ENCODE assay signal across 8 cellular contexts in the genomic region with DNA sequence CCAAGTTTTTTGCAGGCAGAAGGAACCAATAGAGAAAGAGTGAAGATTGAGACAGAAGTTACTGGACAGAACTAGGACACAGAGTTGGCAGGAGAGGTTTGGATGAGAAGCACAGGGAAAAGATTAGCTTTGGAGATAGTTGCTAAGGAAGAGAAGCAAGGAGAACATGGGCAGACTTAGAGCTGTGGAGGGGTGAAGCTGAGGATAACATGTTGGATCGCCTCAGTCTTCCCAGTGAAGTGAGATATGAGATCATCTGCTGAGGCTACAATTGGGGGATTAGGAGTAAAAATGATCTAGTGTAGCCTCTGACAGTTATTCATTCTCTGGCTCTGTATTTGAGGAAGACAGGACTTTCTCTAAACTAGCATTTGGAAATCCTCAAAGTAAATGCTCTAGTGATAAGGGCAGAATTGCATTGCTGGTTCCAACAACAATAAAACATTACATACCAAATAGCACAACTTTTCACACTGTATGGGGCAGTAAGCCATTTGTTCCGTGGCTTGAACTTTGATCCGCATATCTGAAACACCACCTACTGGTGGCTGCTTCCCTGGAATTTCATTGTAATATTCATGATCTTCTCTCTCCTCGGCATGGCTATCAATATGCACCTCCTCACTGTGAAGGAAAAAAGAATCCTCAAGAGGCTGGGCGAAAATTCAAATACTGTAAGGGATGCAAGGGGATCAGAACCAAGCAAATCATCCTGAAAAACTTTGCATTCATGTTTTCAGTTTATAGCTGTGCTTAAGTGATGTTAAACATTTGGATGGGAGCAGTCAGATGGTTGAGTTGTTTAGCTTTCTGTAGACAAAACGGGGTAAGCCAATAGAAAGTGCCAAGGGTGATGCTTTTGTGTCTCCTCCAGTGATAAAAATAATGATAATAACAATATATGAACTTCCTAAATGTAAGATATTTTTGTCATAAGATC. TPM values are rescaled to one million over a fixed set of nuclear protein-coding genes. Genes with fewer than 3 reads are reported as not detected.
DNase-seq lines count a peak whose midpoint lies in the region; TF ChIP-seq lines count a peak whose summit lies in the region.

No MANE protein-coding gene starts in this region.

- no peak for DNase-seq in OCI-LY7 (ENCODE audit: low spot score)
- peak; percentile 64 to 82 for DNase-seq in fibroblast of lung (ENCODE audit: low read depth in 2 of 2)
- no peak for DNase-seq in germinal center (ENCODE audit: low spot score)
- no peak for DNase-seq in stimulated activated CD4-positive, alpha-beta T cell treated with anti-CD3 and anti-CD28 coated beads, Interleukin-4, amount 100 ng/mL, for 24 hours
- DNase-seq in ecto neural progenitor cell (ENCODE audit: low spot score): no peak
- DNase-seq in stimulated activated CD4-positive, alpha-beta T cell treated with anti-CD3 and anti-CD28 coated beads, Interleukin-1b, Interleukin-23, amount 100 ng/mL, for 48 hours: no peak

- TF ChIP-seq CTCF in GM12872 (IDR thresholded peaks at IDR 0.05; ENCODE audit: insufficient read depth, low read depth, low read length) (peak; percentile 15; the same call in 1 of the 3 replicates), OCI-LY7 (conservative IDR thresholded peaks at IDR 0.05; ENCODE audit: low read length) (peak; percentile 32; the same call in 1 of the 2 replicates), fibroblast of lung (conservative IDR thresholded peaks at IDR 0.05 in 1 of 2, IDR thresholded peaks at IDR 0.05 in 1 of 2; ENCODE audit: low read depth in 1 of 2, low read length in 2 of 2) (peak; percentile 47 to 55)

- BruUV-seq in OCI-LY7 (replicated peaks; lab: Mats Ljungman, UMichigan): no TSS peak

- intact Hi-C loops in OCI-LY7 (cut with micrococcal nuclease; ENCODE audit: unreplicated experiment): no loop called here

- H3K27me3 ChIP-seq in fibroblast of lung (ENCODE audit: control insufficient read depth, insufficient read depth, low read length): no peaks in the 10 kb centered on the region
- no peaks in the 10 kb centered on the region for H3K27me3 ChIP-seq in rectal smooth muscle tissue (ENCODE audit: control insufficient read depth, insufficient read depth, low read length)

- no peaks in the 10 kb centered on the region for H3K9me3 ChIP-seq in OCI-LY7 (ENCODE audit: low read length)
- no peaks in the 10 kb centered on the region for H3K9me3 ChIP-seq in fibroblast of lung (ENCODE audit: control insufficient read depth, insufficient read depth, low read depth, low read length)

- H3K9ac ChIP-seq in fibroblast of lung (ENCODE audit: insufficient read depth, low read length): no peak overlapping the region
- H3K9ac ChIP-seq in rectal smooth muscle tissue (ENCODE audit: low read length): no peak overlapping the region

- CTCF ChIA-PET in OCI-LY7 (lab: Charles Lee; ENCODE audit: unreplicated experiment): no interaction called here

- H3K4me2 ChIP-seq in OCI-LY7 (ENCODE audit: low read length) (no peak overlapping the region), fibroblast of lung (ENCODE audit: extremely low read depth, insufficient read depth, low read length) (peak overlapping the region; percentile 66)

- H2AFZ ChIP-seq in OCI-LY7 (ENCODE audit: low read length) (no peak overlapping the region), fibroblast of lung (ENCODE audit: low read length) (peak overlapping the region; percentile 27)

- H3K4me3 ChIP-seq in OCI-LY7 (ENCODE audit: low read depth, low read length, poor library complexity, severe bottlenecking) (no peak overlapping the region), fibroblast of lung (replicated peaks in 1 of 4; ENCODE audit: control extremely low read depth in 1 of 4, insufficient read depth in 1 of 4, low read depth in 3 of 4, low read length in 4 of 4) (no peak overlapping the region), rectal smooth muscle tissue (ENCODE audit: low read length) (no peak overlapping the region)

- H3K79me2 ChIP-seq in OCI-LY7 (ENCODE audit: insufficient read depth, low read depth, low read length) (no peaks in the 10 kb centered on the region), fibroblast of lung (ENCODE audit: control insufficient read depth, insufficient read depth, low read length) (no peaks in the 10 kb centered on the region)

- H3K36me3 ChIP-seq in OCI-LY7 (ENCODE audit: insufficient read depth, low read length) (no peaks in the 10 kb centered on the region), fibroblast of lung (ENCODE audit: control insufficient read depth, insufficient read depth, low read length) (no peaks in the 10 kb centered on the region), rectal smooth muscle tissue (ENCODE audit: control insufficient read depth, insufficient read depth, low read length) (no peaks in the 10 kb centered on the region)

- H3K9me2 ChIP-seq in OCI-LY7 (ENCODE audit: insufficient read depth, low read length): no peaks in the 10 kb centered on the region

- H3K27ac ChIP-seq in OCI-LY7 (ENCODE audit: low read depth, low read length, poor library complexity, severe bottlenecking) (no peak overlapping the region), fibroblast of lung (ENCODE audit: insufficient read depth, low read length) (no peak overlapping the region), rectal smooth muscle tissue (ENCODE audit: low read depth, low read length) (peak overlapping the region; percentile 7)

- POLR2A ChIA-PET in OCI-LY7 (lab: Charles Lee): no interaction called here

- H4K20me1 ChIP-seq in OCI-LY7 (ENCODE audit: insufficient read depth, low read length) (no peaks in the 10 kb centered on the region), fibroblast of lung (ENCODE audit: control insufficient read depth, extremely low read depth, insufficient read depth, low read length) (no peaks in the 10 kb centered on the region)

- H3K4me1 ChIP-seq in OCI-LY7 (ENCODE audit: insufficient read depth, low read length, poor library complexity, severe bottlenecking) (no peaks in the 10 kb centered on the region), fibroblast of lung (ENCODE audit: control insufficient read depth, extremely low read depth, insufficient read depth, low read length) (peaks cover 7% of the 10 kb centered on the region), rectal smooth muscle tissue (ENCODE audit: control insufficient read depth, insufficient read depth, low read length) (no peaks in the 10 kb centered on the region)

RNA-seq across cellular contexts. Expression of a gene that starts 22.2 kb away (rescaled TPM):
- 104 and 106 TPM in 2 replicates for total RNA-seq in OCI-LY7 (2014; rRNA removed; shearing (Covaris generic))
- total RNA-seq in OCI-LY7 (2022) (93.7 and 111 TPM in 2 replicates), fibroblast of lung (160 and 184 TPM in 2 replicates)
- polyA plus RNA-seq in fibroblast of lung: 287 and 331 TPM in 2 replicates
- 223 and 225 TPM in 2 replicates for polyA plus RNA-seq in fibroblast of lung (2012)
- 22.4 and 25.6 TPM in 2 replicates for polyA minus RNA-seq in fibroblast of lung (ENCODE audit: low replicate concordance)

RNA-seq across cellular contexts. Expression of a gene that starts 44.9 kb away (rescaled TPM):
- 37.6 and 68.2 TPM in 2 replicates for total RNA-seq in OCI-LY7 (2014; rRNA removed; shearing (Covaris generic))
- total RNA-seq in OCI-LY7 (2022) (44.9 and 54.4 TPM in 2 replicates), fibroblast of lung (7.8 and 8.5 TPM in 2 replicates)
- 0.72 and 1.4 TPM in 2 replicates for polyA plus RNA-seq in fibroblast of lung
- 2.0 and 3.6 TPM in 2 replicates for polyA plus RNA-seq in fibroblast of lung (2012)
- polyA minus RNA-seq in fibroblast of lung (ENCODE audit: low replicate concordance): 1.1 TPM in 2 replicates

Comparison
In these comparisons a context has a peak if more than half of its experiments do, and no peak if none do; other contexts are left out.
1. DNase-seq: peak in fibroblast of lung (2 of 2); none in OCI-LY7 (single experiment), germinal center (single experiment), stimulated activated CD4-positive, alpha-beta T cell treated with anti-CD3 and anti-CD28 coated beads, Interleukin-4, amount 100 ng/mL, for 24 hours (single experiment), ecto neural progenitor cell (single experiment) and stimulated activated CD4-positive, alpha-beta T cell treated with anti-CD3 and anti-CD28 coated beads, Interleukin-1b, Interleukin-23, amount 100 ng/mL, for 48 hours (single experiment).
2. Peak in every context shown above with its lines, with median percentiles within 50 percentile points of each other: CTCF ChIP-seq.